ENCODE assay signal across 18 cellular contexts in the genomic region with DNA sequence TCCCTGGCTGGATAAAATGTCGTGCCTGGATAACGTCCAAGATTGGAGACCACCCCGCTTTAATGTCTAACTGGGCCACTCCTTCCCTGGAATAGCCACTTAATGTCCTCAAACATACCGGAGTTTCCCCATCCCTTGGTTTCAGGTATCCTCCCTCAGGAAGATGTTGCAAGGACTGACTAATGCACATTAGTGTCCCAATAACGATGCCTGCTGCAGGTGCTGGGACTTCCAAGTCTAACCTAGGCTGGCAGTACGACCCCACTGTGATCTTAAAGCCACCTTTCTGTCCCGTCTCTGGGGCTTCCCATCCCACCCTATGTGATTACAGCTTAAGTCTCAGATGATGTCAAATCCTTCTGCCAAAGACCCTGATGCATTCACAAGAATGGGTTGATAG. TPM values are rescaled to one million over a fixed set of nuclear protein-coding genes. Genes with fewer than 3 reads are reported as not detected.
A peak's percentile ranks its signal among the peaks of the same experiment; 100 is the strongest.
DNase-seq lines count a peak whose midpoint lies in the region; ATAC-seq and TF ChIP-seq lines count a peak whose summit lies in the region.
"Had no signal": no experiment of that assay in that cellular context is flagged by ENCODE, and none has a peak within 500 bp of the region (broad histone marks: within the 10 kb centered on the region; RNA-seq: fewer than 3 reads in every experiment).

No MANE protein-coding gene starts in this region.

- TF ChIP-seq CTCF in CD8-positive, alpha-beta T cell (IDR thresholded peaks at IDR 0.05) = no peak
- no peak for TF ChIP-seq CTCF in nephron (IDR thresholded peaks at IDR 0.05; ENCODE audit: unreplicated experiment in 3 of 3)

- POLR2A ChIA-PET in CD8-positive, alpha-beta T cell (lab: Charles Lee) = no interaction called here

- no peak overlapping the region for H3K4me3 ChIP-seq in CD8-positive, alpha-beta T cell (ENCODE audit: low read depth, low read length)
- no peak overlapping the region for H3K4me3 ChIP-seq in effector memory CD4-positive, alpha-beta T cell (ENCODE audit: insufficient read depth, low read depth, low read length, poor library complexity, severe bottlenecking)

- H3K36me3 Mint-ChIP-seq in CD8-positive, alpha-beta T cell = no peaks in the 10 kb centered on the region
- H3K36me3 Mint-ChIP-seq in nephron (ENCODE audit: low read depth) = no peaks in the 10 kb centered on the region

- H3K4me1 ChIP-seq in CD8-positive, alpha-beta T cell (ENCODE audit: insufficient read depth, low read length) = peaks cover 9% of the 10 kb centered on the region
- peaks cover 4% of the 10 kb centered on the region for H3K4me1 ChIP-seq in effector memory CD4-positive, alpha-beta T cell (ENCODE audit: control insufficient read depth, insufficient read depth, low read length, poor library complexity, severe bottlenecking)

- H3K36me3 ChIP-seq in CD8-positive, alpha-beta T cell (ENCODE audit: insufficient read depth, low read length) = no peaks in the 10 kb centered on the region
- no peaks in the 10 kb centered on the region for H3K36me3 ChIP-seq in effector memory CD4-positive, alpha-beta T cell (ENCODE audit: control insufficient read depth, insufficient read depth, low read length)
- H3K36me3 ChIP-seq: BLaER1, prostate gland, upper lobe of right lung had no signal

- peaks cover 44% of the 10 kb centered on the region for H3K27me3 Mint-ChIP-seq in CD8-positive, alpha-beta T cell (ENCODE audit: low read depth)
- H3K27me3 Mint-ChIP-seq in nephron (ENCODE audit: low read depth) = peaks cover 92% of the 10 kb centered on the region

- H3K27me3 ChIP-seq in CD8-positive, alpha-beta T cell (ENCODE audit: insufficient read depth, low read length) = peaks cover 21% of the 10 kb centered on the region
- H3K27me3 ChIP-seq in effector memory CD4-positive, alpha-beta T cell (replicated peaks; ENCODE audit: control insufficient read depth, insufficient read depth, low read length, poor library complexity, severe bottlenecking) = peaks cover 18% of the 10 kb centered on the region

- H3K4me3 Mint-ChIP-seq in CD8-positive, alpha-beta T cell = peak overlapping the region; percentile 65
- H3K4me3 Mint-ChIP-seq in nephron = peak overlapping the region; percentile 70 to 77 (median 73)

- CTCF ChIA-PET in CD8-positive, alpha-beta T cell (lab: Charles Lee) = no interaction called here

- H3K9me3 ChIP-seq in CD8-positive, alpha-beta T cell (ENCODE audit: low read length) = no peaks in the 10 kb centered on the region
- H3K9me3 ChIP-seq in effector memory CD4-positive, alpha-beta T cell (ENCODE audit: control insufficient read depth, low read length) = no peaks in the 10 kb centered on the region
- H3K9me3 ChIP-seq: BLaER1, prostate gland, upper lobe of right lung had no signal

- ATAC-seq in CD8-positive, alpha-beta T cell = no peak
- ATAC-seq in GM18907 (IDR thresholded peaks at IDR 0.05; ENCODE audit: unreplicated experiment) (no peak), GM21825 (IDR thresholded peaks at IDR 0.05; ENCODE audit: unreplicated experiment) (no peak)

- no peak overlapping the region for H3K27ac Mint-ChIP-seq in CD8-positive, alpha-beta T cell
- H3K27ac Mint-ChIP-seq in nephron = no peak overlapping the region

- peaks cover 15% of the 10 kb centered on the region for H3K4me1 Mint-ChIP-seq in CD8-positive, alpha-beta T cell (ENCODE audit: low read depth)
- H3K4me1 Mint-ChIP-seq in nephron = no peaks in the 10 kb centered on the region

- H3K9me3 Mint-ChIP-seq in CD8-positive, alpha-beta T cell = no peaks in the 10 kb centered on the region
- H3K9me3 Mint-ChIP-seq in nephron = no peaks in the 10 kb centered on the region

- no peak overlapping the region for H3K27ac ChIP-seq in CD8-positive, alpha-beta T cell (ENCODE audit: low read depth, low read length)
- no peak overlapping the region for H3K27ac ChIP-seq in effector memory CD4-positive, alpha-beta T cell (ENCODE audit: insufficient read depth, low read length, poor library complexity, severe bottlenecking)
- H3K27ac ChIP-seq: BLaER1, prostate gland, upper lobe of right lung had no signal

- intact Hi-C loops in CD8-positive, alpha-beta T cell (cut with DNase I, micrococcal nuclease) = no loop called here

- DNase-seq in CD8-positive, alpha-beta T cell = no peak
- DNase-seq in HPDE6-E6E7 (ENCODE audit: extremely low spot score) (peak; percentile 46), amniotic epithelial cell (ENCODE audit: low read depth) (peak; percentile 18)
- no peak for DNase-seq in effector memory CD4-positive, alpha-beta T cell
- no peak for DNase-seq in activated effector memory CD4-positive, alpha-beta T cell treated with Interleukin-2 at 50 U/mL for 16 hours
- DNase-seq: effector CD8-positive, alpha-beta T cell; hippocampal formation; KBM-7; left cardiac atrium; NCI-H2227 treated with DMSO at 0.1 percent for 48 hours; SHP77 treated with DMSO at 0.1 percent for 48 hours; stimulated activated naive CD4-positive, alpha-beta T cell; upper lobe of right lung had no signal

RNA-seq across cellular contexts. Expression of a gene that starts 1.1 kb away (rescaled TPM):
- not detected for total RNA-seq in CD8-positive, alpha-beta T cell
- total RNA-seq: upper lobe of right lung had no signal

RNA-seq across cellular contexts. Expression of a gene that starts 30.5 kb away (rescaled TPM):
- 10 to 100 TPM; 20.2 to 21.6 TPM for total RNA-seq in CD8-positive, alpha-beta T cell

Comparison
In these comparisons a context has a peak if more than half of its experiments do, and no peak if none do; other contexts are left out.
1. DNase-seq: peak in HPDE6-E6E7 (single experiment) and amniotic epithelial cell (single experiment); none in CD8-positive, alpha-beta T cell (0 of 7), effector memory CD4-positive, alpha-beta T cell (0 of 3) and activated effector memory CD4-positive, alpha-beta T cell treated with Interleukin-2 at 50 U/mL for 16 hours (single experiment).